ENCODE assay signal across 11 cellular contexts in the genomic region with DNA sequence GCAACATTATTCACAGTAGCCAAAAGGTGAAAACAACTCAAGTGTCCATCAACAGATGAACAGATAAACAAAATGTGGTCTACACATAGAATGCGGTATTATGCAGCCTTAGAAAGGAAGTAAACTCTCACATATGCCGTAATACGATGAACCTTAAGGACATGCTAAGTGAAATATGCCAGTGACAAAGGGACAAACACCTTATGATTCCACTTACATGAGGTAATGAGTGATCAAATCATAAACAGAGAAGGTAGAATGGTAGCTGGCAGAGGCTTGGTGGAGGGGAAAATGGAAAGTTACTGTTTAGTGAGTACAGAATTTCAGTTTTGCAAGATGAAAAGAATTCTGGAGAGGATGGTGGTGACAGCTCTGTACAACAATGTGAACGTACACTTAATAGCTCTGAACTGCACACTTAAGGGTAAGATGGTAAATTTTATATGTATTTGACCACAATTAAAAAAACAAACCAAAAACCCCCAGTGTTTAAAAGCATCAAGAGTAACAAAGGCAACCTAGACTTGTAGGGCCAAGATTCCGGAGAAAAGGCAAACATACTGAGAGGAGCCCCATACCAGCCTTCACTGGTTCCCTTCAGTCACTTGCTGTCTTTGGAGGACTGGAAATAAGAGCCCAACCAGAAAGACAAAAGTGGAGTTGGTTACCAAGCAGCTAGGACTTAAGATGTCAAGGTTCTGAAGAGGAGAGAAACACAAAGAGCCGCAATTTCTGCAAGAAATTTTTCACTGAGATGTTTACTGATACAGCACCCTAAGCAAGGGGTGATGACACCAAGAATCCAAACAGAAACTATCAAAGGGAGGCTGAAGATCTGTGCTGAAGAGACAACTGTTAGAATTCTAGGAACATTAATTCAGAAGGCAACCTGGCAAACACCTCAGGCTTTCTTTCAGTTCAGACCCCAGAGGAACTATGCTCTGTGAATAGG.
DNase-seq lines count a peak whose midpoint lies in the region; ATAC-seq and TF ChIP-seq lines count a peak whose summit lies in the region.
"Had no signal": no experiment of that assay in that cellular context is flagged by ENCODE, and none has a peak within 500 bp of the region (broad histone marks: within the 10 kb centered on the region; RNA-seq: fewer than 3 reads in every experiment).

No MANE protein-coding gene starts in this region.

- peaks cover 5% of the 10 kb centered on the region for H3K4me1 ChIP-seq in prostate gland (replicated peaks)

- ATAC-seq in GM18870 (IDR thresholded peaks at IDR 0.05; ENCODE audit: unreplicated experiment) (peak; percentile 23), HG03135 (IDR thresholded peaks at IDR 0.05; ENCODE audit: unreplicated experiment) (peak; percentile 34)
- peak; percentile 72 for ATAC-seq in activated T-helper 17 cell treated with anti-CD3 and anti-CD28 coated beads, Interleukin-2, amount 50 U/mL, for 72 hours (replicated peaks)

- H3K27me3 Mint-ChIP-seq in activated T-helper 17 cell treated with anti-CD3 and anti-CD28 coated beads, Interleukin-2, amount 50 U/mL, for 72 hours: no peaks in the 10 kb centered on the region
- no peaks in the 10 kb centered on the region for H3K27me3 Mint-ChIP-seq in nephron progenitor cell (ENCODE audit: low read depth, poor library complexity)

- H3K27me3 ChIP-seq in prostate gland (replicated peaks; ENCODE audit: insufficient read depth): no peaks in the 10 kb centered on the region
- H3K27me3 ChIP-seq: right lobe of liver had no signal

- H3K36me3 Mint-ChIP-seq in activated T-helper 17 cell treated with anti-CD3 and anti-CD28 coated beads, Interleukin-2, amount 50 U/mL, for 72 hours (ENCODE audit: low read depth): peaks cover 60% of the 10 kb centered on the region
- H3K36me3 Mint-ChIP-seq in nephron progenitor cell (ENCODE audit: low read depth): peaks cover 53% of the 10 kb centered on the region

- H3K4me3 Mint-ChIP-seq in activated T-helper 17 cell treated with anti-CD3 and anti-CD28 coated beads, Interleukin-2, amount 50 U/mL, for 72 hours: peak overlapping the region; percentile 51
- no peak overlapping the region for H3K4me3 Mint-ChIP-seq in nephron progenitor cell

- peak overlapping the region; percentile 73 for H3K27ac Mint-ChIP-seq in activated T-helper 17 cell treated with anti-CD3 and anti-CD28 coated beads, Interleukin-2, amount 50 U/mL, for 72 hours
- H3K27ac Mint-ChIP-seq in nephron progenitor cell: peak overlapping the region; percentile 91

- DNase-seq in nephron progenitor cell: no peak
- DNase-seq in activated effector memory CD4-positive, alpha-beta T cell treated with Interleukin-2 at 50 U/mL for 16 hours: no peak
- no peak for DNase-seq in prostate gland (ENCODE audit: low spot score)
- DNase-seq in DMS153 (lab: John Stamatoyannopoulos, UW): no peak
- no peak for DNase-seq in activated gamma-delta T cell treated with Interleukin-2 at 50 U/mL for 16 hours
- DNase-seq: right lobe of liver had no signal

- no peaks in the 10 kb centered on the region for H3K36me3 ChIP-seq in prostate gland
- H3K36me3 ChIP-seq: right lobe of liver had no signal

- H3K27ac ChIP-seq in prostate gland: no peak overlapping the region
- H3K27ac ChIP-seq: epithelial cell of prostate, right lobe of liver, SK-N-MC had no signal

- WGBS in prostate gland: 75% methylated on average over 6 of the region's 6 CpGs

- no peaks in the 10 kb centered on the region for H3K9me3 ChIP-seq in prostate gland
- H3K9me3 ChIP-seq: right lobe of liver had no signal

- H3K4me3 ChIP-seq in prostate gland: no peak overlapping the region
- H3K4me3 ChIP-seq: right lobe of liver, SK-N-MC had no signal

- no peak for TF ChIP-seq POLR2A in prostate gland (IDR thresholded peaks at IDR 0.05)

- H3K9me3 Mint-ChIP-seq in activated T-helper 17 cell treated with anti-CD3 and anti-CD28 coated beads, Interleukin-2, amount 50 U/mL, for 72 hours: no peaks in the 10 kb centered on the region
- H3K9me3 Mint-ChIP-seq in nephron progenitor cell: peaks cover 4% of the 10 kb centered on the region

- intact Hi-C loops in prostate gland (cut with DNase I): no loop called here

- TF ChIP-seq CTCF in nephron progenitor cell (IDR thresholded peaks at IDR 0.05) (no peak), prostate gland (IDR thresholded peaks at IDR 0.05) (no peak)

- peaks cover 61% of the 10 kb centered on the region for H3K4me1 Mint-ChIP-seq in activated T-helper 17 cell treated with anti-CD3 and anti-CD28 coated beads, Interleukin-2, amount 50 U/mL, for 72 hours
- H3K4me1 Mint-ChIP-seq in nephron progenitor cell: peaks cover 22% of the 10 kb centered on the region
